ENCODE assay signal across 21 cellular contexts in the genomic region with DNA sequence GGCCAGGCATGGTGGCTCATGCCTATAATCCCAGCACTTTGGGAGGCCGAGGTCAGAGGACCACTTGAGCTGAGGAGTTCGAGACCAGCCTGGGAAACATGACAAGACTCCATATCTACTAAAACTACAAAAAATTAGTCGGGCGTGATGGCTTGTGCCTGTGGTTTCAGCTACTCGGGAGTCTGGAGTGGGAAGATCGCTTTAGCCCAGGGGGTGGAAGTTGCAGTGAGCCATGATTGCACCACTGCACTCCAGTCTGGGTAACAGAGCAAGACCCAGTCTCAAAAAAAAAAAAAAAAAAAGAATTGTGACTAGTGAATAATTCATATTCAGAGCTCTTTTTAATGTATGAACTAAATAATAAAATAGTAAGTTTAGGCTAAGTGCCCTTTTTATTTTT.
"Had no signal": no experiment of that assay in that cellular context is flagged by ENCODE, and none has a peak within 500 bp of the region (broad histone marks: within the 10 kb centered on the region; RNA-seq: fewer than 3 reads in every experiment).

No MANE protein-coding gene starts in this region.

- H3K27ac ChIP-seq: adrenal gland, KMS-11, Peyer's patch, SJCRH30 had no signal

- H3K9me3 ChIP-seq: adrenal gland, MG63, Peyer's patch, SJCRH30, SK-N-SH had no signal

- DNase-seq: activated B cell treated with CpG ODN at 0.5 μM for 24 hours; activated CD4-positive, alpha-beta memory T cell treated with anti-CD3 and anti-CD28 coated beads for 36 hours; activated CD4-positive, alpha-beta T cell treated with anti-CD3 and anti-CD28 coated beads for 1 hour; activated CD4-positive, alpha-beta T cell treated with anti-CD3 and anti-CD28 coated beads, Interleukin-2, amount 10 ng/mL, durations not matched to agents 24 days and 14 days; activated naive CD4-positive, alpha-beta T cell treated with anti-CD3 and anti-CD28 coated beads, Interleukin-2, amount 50 U/mL, for 16 hours; activated naive CD8-positive, alpha-beta T cell treated with anti-CD3 and anti-CD28 coated beads, Interleukin-2, amount 10 ng/mL, durations not matched to agents 7 days and 5 days; activated T-cell treated with anti-CD3 and anti-CD28 coated beads, Interleukin-2, amount 50 U/mL, for 72 hours; adrenal gland; anterior cingulate cortex; cerebellar nuclear complex; MG63; NCI-H1105 treated with DMSO at 0.1 percent for 48 hours; NCI-H1436 treated with DMSO at 0.1 percent for 48 hours; NCI-H187; NCI-H2081; NCI-H446; NCI-H524; Peyer's patch; SJCRH30; SK-N-SH had no signal

- H3K9ac ChIP-seq: KMS-11, SK-N-SH had no signal

- H3K4me1 ChIP-seq: adrenal gland had no signal

- H3K27me3 ChIP-seq: adrenal gland, MG63, Peyer's patch, SJCRH30 had no signal

- H3K36me3 ChIP-seq: adrenal gland, MG63, Peyer's patch, SJCRH30 had no signal

- H3K4me3 ChIP-seq: adrenal gland, MG63, Peyer's patch, SJCRH30 had no signal
